ENCODE assay signal across 1 cellular context in the genomic region with DNA sequence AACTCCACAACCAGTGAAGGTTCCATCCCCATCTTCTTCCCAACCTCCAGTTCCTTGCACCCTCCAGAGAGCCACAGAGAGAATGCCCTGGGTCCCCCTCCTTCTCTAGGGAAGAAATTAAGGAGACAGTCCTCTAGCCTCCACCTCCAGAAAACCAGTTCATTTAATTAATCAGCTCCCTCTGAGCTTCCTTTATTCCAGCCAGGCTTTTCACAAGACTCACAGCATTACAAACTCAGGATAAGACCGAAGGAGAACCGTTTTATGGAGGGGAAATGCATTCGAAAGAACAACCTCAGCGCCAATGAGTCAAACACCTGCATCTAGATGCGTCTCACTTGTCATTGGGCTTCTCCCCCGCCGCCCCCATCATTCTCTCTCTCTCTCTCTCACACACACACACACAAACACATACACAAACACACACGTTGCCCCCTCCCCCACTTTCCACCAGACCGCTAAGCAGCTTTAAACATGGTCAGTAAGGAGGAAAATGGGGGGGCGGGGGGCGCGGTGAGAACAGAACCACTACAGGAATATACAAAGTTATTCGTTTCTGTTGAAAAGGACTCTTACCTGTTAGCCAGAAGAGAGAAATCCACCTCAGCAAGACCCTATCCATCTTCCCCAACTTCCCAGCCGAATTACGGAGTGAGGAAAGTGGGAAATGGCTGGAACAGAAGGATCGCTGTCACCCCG.
TF ChIP-seq lines count a peak whose summit lies in the region.

No MANE protein-coding gene starts in this region.

TF ChIP-seq in HEK293, 187 proteins besides CTCF, POLR2A, EP300 and RAD21 (continued from another document and continues in another):
- TF ChIP-seq, protein P1, sequence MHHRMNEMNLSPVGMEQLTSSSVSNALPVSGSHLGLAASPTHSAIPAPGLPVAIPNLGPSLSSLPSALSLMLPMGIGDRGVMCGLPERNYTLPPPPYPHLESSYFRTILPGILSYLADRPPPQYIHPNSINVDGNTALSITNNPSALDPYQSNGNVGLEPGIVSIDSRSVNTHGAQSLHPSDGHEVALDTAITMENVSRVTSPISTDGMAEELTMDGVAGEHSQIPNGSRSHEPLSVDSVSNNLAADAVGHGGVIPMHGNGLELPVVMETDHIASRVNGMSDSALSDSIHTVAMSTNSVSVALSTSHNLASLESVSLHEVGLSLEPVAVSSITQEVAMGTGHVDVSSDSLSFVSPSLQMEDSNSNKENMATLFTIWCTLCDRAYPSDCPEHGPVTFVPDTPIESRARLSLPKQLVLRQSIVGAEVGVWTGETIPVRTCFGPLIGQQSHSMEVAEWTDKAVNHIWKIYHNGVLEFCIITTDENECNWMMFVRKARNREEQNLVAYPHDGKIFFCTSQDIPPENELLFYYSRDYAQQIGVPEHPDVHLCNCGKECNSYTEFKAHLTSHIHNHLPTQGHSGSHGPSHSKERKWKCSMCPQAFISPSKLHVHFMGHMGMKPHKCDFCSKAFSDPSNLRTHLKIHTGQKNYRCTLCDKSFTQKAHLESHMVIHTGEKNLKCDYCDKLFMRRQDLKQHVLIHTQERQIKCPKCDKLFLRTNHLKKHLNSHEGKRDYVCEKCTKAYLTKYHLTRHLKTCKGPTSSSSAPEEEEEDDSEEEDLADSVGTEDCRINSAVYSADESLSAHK (tag by site-specific recombination; IDR thresholded peaks at IDR 0.05) = no peak
- TF ChIP-seq, protein P2, sequence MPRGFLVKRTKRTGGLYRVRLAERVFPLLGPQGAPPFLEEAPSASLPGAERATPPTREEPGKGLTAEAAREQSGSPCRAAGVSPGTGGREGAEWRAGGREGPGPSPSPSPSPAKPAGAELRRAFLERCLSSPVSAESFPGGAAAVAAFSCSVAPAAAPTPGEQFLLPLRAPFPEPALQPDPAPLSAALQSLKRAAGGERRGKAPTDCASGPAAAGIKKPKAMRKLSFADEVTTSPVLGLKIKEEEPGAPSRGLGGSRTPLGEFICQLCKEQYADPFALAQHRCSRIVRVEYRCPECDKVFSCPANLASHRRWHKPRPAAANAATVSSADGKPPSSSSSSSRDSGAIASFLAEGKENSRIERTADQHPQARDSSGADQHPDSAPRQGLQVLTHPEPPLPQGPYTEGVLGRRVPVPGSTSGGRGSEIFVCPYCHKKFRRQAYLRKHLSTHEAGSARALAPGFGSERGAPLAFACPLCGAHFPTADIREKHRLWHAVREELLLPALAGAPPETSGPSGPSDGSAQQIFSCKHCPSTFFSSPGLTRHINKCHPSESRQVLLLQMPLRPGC (tag by site-specific recombination; IDR thresholded peaks at IDR 0.05) = no peak
- TF ChIP-seq ZNF747 (tag by site-specific recombination; IDR thresholded peaks at IDR 0.05) (no peak), ZNF707 (tag by site-specific recombination; IDR thresholded peaks at IDR 0.05) (no peak), ZBTB1 (tag by site-specific recombination; IDR thresholded peaks at IDR 0.05) (no peak), ZNF2 (tag by site-specific recombination; IDR thresholded peaks at IDR 0.05) (0 out of 2 replicates have a peak, but pooled peaks have one; percentile 28), ZNF354C (tag by site-specific recombination; IDR thresholded peaks at IDR 0.05; ENCODE audit: borderline replicate concordance, low read depth) (no peak), ZNF792 (tag by site-specific recombination; IDR thresholded peaks at IDR 0.05) (no peak), ZNF529 (tag by site-specific recombination; IDR thresholded peaks at IDR 0.05; ENCODE audit: insufficient replicate concordance) (no peak), ZNF138 (tag by site-specific recombination; IDR thresholded peaks at IDR 0.05; ENCODE audit: borderline replicate concordance) (no peak), ZFHX2 (tag by site-specific recombination; conservative IDR thresholded peaks at IDR 0.05) (peak; percentile 91), GLIS2 (tag by site-specific recombination; IDR thresholded peaks at IDR 0.05) (peak; percentile 27; the same call in 1 of the 2 replicates), OSR2 (tag by site-specific recombination; IDR thresholded peaks at IDR 0.05) (no peak), ZNF211 (tag by site-specific recombination; IDR thresholded peaks at IDR 0.05; ENCODE audit: low read depth) (no peak), ZNF658 (tag by site-specific recombination; IDR thresholded peaks at IDR 0.05) (no peak), ZBTB21 (tag by site-specific recombination; IDR thresholded peaks at IDR 0.05) (no peak), ZNF394 (tag by site-specific recombination; IDR thresholded peaks at IDR 0.05; ENCODE audit: borderline replicate concordance) (peak; percentile 31; the same call in 1 of the 2 replicates), ZNF530 (tag by site-specific recombination; IDR thresholded peaks at IDR 0.05; ENCODE audit: low read depth) (no peak), ZNF223 (tag by site-specific recombination; IDR thresholded peaks at IDR 0.05) (no peak; the same call in 1 of the 2 replicates), ZNF140 (tag by site-specific recombination; IDR thresholded peaks at IDR 0.05) (no peak), YY1 (tag by site-specific recombination; IDR thresholded peaks at IDR 0.05) (no peak), ZNF184 (tag by site-specific recombination; IDR thresholded peaks at IDR 0.05) (no peak), ZBTB17 (tag by site-specific recombination; IDR thresholded peaks at IDR 0.05) (peak; percentile 51), ZNF510 (tag by site-specific recombination; IDR thresholded peaks at IDR 0.05; ENCODE audit: insufficient replicate concordance) (no peak), HOXD13 (CRISPR knock-in tag; IDR thresholded peaks at IDR 0.05; ENCODE audit: borderline replicate concordance) (no peak), ZNF555 (tag by site-specific recombination; conservative IDR thresholded peaks at IDR 0.05) (no peak), HOXC10 (CRISPR knock-in tag; IDR thresholded peaks at IDR 0.05) (no peak), ZNF596 (tag by site-specific recombination; IDR thresholded peaks at IDR 0.05) (no peak), ZNF174 (tag by site-specific recombination; IDR thresholded peaks at IDR 0.05) (no peak), ZNF48 (tag by site-specific recombination; IDR thresholded peaks at IDR 0.05) (no peak), MEIS1 (CRISPR knock-in tag; IDR thresholded peaks at IDR 0.05; ENCODE audit: borderline replicate concordance) (no peak), ZNF600 (tag by site-specific recombination; IDR thresholded peaks at IDR 0.05) (no peak)
- TF ChIP-seq, protein P3, sequence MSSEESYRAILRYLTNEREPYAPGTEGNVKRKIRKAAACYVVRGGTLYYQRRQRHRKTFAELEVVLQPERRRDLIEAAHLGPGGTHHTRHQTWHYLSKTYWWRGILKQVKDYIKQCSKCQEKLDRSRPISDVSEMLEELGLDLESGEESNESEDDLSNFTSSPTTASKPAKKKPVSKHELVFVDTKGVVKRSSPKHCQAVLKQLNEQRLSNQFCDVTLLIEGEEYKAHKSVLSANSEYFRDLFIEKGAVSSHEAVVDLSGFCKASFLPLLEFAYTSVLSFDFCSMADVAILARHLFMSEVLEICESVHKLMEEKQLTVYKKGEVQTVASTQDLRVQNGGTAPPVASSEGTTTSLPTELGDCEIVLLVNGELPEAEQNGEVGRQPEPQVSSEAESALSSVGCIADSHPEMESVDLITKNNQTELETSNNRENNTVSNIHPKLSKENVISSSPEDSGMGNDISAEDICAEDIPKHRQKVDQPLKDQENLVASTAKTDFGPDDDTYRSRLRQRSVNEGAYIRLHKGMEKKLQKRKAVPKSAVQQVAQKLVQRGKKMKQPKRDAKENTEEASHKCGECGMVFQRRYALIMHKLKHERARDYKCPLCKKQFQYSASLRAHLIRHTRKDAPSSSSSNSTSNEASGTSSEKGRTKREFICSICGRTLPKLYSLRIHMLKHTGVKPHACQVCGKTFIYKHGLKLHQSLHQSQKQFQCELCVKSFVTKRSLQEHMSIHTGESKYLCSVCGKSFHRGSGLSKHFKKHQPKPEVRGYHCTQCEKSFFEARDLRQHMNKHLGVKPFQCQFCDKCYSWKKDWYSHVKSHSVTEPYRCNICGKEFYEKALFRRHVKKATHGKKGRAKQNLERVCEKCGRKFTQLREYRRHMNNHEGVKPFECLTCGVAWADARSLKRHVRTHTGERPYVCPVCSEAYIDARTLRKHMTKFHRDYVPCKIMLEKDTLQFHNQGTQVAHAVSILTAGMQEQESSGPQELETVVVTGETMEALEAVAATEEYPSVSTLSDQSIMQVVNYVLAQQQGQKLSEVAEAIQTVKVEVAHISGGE (tag by site-specific recombination; conservative IDR thresholded peaks at IDR 0.05; ENCODE audit: low read depth) = no peak
- TF ChIP-seq, protein P4, sequence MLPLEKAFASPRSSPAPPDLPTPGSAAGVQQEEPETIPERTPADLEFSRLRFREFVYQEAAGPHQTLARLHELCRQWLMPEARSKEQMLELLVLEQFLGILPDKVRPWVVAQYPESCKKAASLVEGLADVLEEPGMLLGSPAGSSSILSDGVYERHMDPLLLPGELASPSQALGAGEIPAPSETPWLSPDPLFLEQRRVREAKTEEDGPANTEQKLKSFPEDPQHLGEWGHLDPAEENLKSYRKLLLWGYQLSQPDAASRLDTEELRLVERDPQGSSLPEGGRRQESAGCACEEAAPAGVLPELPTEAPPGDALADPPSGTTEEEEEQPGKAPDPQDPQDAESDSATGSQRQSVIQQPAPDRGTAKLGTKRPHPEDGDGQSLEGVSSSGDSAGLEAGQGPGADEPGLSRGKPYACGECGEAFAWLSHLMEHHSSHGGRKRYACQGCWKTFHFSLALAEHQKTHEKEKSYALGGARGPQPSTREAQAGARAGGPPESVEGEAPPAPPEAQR (tag by site-specific recombination; IDR thresholded peaks at IDR 0.05) = no peak
- TF ChIP-seq, protein P5, sequence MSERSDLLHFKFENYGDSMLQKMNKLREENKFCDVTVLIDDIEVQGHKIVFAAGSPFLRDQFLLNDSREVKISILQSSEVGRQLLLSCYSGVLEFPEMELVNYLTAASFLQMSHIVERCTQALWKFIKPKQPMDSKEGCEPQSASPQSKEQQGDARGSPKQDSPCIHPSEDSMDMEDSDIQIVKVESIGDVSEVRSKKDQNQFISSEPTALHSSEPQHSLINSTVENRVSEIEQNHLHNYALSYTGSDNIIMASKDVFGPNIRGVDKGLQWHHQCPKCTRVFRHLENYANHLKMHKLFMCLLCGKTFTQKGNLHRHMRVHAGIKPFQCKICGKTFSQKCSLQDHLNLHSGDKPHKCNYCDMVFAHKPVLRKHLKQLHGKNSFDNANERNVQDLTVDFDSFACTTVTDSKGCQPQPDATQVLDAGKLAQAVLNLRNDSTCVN (tag by site-specific recombination; optimal IDR thresholded peaks at IDR 0.05) = no peak
- TF ChIP-seq, protein P6, sequence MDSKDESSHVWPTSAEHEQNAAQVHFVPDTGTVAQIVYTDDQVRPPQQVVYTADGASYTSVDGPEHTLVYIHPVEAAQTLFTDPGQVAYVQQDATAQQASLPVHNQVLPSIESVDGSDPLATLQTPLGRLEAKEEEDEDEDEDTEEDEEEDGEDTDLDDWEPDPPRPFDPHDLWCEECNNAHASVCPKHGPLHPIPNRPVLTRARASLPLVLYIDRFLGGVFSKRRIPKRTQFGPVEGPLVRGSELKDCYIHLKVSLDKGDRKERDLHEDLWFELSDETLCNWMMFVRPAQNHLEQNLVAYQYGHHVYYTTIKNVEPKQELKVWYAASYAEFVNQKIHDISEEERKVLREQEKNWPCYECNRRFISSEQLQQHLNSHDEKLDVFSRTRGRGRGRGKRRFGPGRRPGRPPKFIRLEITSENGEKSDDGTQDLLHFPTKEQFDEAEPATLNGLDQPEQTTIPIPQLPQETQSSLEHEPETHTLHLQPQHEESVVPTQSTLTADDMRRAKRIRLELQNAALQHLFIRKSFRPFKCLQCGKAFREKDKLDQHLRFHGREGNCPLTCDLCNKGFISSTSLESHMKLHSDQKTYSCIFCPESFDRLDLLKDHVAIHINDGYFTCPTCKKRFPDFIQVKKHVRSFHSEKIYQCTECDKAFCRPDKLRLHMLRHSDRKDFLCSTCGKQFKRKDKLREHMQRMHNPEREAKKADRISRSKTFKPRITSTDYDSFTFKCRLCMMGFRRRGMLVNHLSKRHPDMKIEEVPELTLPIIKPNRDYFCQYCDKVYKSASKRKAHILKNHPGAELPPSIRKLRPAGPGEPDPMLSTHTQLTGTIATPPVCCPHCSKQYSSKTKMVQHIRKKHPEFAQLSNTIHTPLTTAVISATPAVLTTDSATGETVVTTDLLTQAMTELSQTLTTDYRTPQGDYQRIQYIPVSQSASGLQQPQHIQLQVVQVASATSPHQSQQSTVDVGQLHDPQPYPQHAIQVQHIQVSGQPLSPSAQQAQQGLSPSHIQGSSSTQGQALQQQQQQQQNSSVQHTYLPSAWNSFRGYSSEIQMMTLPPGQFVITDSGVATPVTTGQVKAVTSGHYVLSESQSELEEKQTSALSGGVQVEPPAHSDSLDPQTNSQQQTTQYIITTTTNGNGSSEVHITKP (tag by site-specific recombination; IDR thresholded peaks at IDR 0.05) = peak; percentile 33; the same call in 1 of the 2 replicates
- TF ChIP-seq, protein P7, sequence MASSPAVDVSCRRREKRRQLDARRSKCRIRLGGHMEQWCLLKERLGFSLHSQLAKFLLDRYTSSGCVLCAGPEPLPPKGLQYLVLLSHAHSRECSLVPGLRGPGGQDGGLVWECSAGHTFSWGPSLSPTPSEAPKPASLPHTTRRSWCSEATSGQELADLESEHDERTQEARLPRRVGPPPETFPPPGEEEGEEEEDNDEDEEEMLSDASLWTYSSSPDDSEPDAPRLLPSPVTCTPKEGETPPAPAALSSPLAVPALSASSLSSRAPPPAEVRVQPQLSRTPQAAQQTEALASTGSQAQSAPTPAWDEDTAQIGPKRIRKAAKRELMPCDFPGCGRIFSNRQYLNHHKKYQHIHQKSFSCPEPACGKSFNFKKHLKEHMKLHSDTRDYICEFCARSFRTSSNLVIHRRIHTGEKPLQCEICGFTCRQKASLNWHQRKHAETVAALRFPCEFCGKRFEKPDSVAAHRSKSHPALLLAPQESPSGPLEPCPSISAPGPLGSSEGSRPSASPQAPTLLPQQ (tag by site-specific recombination; IDR thresholded peaks at IDR 0.05) = peak; percentile 35; the same call in 1 of the 2 replicates
- TF ChIP-seq, protein P8, sequence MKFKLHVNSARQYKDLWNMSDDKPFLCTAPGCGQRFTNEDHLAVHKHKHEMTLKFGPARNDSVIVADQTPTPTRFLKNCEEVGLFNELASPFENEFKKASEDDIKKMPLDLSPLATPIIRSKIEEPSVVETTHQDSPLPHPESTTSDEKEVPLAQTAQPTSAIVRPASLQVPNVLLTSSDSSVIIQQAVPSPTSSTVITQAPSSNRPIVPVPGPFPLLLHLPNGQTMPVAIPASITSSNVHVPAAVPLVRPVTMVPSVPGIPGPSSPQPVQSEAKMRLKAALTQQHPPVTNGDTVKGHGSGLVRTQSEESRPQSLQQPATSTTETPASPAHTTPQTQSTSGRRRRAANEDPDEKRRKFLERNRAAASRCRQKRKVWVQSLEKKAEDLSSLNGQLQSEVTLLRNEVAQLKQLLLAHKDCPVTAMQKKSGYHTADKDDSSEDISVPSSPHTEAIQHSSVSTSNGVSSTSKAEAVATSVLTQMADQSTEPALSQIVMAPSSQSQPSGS (tag by site-specific recombination; IDR thresholded peaks at IDR 0.05; ENCODE audit: low read depth) = no peak
- TF ChIP-seq, protein P9, sequence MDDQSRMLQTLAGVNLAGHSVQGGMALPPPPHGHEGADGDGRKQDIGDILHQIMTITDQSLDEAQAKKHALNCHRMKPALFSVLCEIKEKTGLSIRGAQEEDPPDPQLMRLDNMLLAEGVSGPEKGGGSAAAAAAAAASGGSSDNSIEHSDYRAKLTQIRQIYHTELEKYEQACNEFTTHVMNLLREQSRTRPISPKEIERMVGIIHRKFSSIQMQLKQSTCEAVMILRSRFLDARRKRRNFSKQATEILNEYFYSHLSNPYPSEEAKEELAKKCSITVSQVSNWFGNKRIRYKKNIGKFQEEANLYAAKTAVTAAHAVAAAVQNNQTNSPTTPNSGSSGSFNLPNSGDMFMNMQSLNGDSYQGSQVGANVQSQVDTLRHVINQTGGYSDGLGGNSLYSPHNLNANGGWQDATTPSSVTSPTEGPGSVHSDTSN (CRISPR knock-in tag; IDR thresholded peaks at IDR 0.05) = no peak
